Comparison of ENCODE assay signal across 18 cellular contexts in the genomic region with DNA sequence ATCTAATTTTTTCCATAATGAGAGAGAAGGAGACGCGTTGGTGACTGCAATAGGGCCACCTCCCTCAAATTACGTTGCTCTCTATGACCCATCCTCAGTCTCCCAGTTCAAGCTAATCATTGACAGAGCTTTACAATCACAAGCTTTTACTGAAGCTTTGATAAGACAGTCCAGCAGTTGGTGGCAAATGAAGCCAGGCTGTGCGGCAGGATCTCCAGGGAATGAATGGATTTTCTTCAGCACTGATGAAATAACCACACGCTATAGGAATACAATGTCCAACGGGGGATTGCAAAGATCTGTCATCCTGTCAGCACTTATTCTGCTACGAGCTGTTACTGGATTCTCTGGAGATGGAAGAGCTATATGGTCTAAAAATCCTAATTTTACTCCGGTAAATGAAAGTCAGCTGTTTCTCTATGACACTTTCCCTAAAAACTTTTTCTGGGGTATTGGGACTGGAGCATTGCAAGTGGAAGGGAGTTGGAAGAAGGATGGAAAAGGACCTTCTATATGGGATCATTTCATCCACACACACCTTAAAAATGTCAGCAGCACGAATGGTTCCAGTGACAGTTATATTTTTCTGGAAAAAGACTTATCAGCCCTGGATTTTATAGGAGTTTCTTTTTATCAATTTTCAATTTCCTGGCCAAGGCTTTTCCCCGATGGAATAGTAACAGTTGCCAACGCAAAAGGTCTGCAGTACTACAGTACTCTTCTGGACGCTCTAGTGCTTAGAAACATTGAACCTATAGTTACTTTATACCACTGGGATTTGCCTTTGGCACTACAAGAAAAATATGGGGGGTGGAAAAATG. TPM values are rescaled to one million over a fixed set of nuclear protein-coding genes. Genes with fewer than 3 reads are reported as not detected.
DNase-seq lines count a peak whose midpoint lies in the region; ATAC-seq lines count a peak whose summit lies in the region.
"Had no signal": no experiment of that assay in that cellular context is flagged by ENCODE, and none has a peak within 500 bp of the region (broad histone marks: within the 10 kb centered on the region; RNA-seq: fewer than 3 reads in every experiment).

A gene (plus strand): TSS at position 168 of the 821 bp plus-strand sequence. CDS start 20 bp downstream, at position 188.

- no peak within 1 kb of the TSS for H3K27ac Mint-ChIP-seq in T-helper 2 cell treated with Interferon-gamma antibody and Interleukin-4, amounts not matched to agents 5 μg/mL and 100 μg/mL, for 36 hours
- no peak within 1 kb of the TSS for H3K27ac Mint-ChIP-seq in activated T-cell treated with anti-CD3 and anti-CD28 coated beads, Interleukin-2, amount 50 U/mL, for 72 hours
- H3K27ac Mint-ChIP-seq in activated CD8-positive, alpha-beta T cell treated with anti-CD3 and anti-CD28 coated beads, Interleukin-2, amount 10 ng/mL, durations not matched to agents 7 days and 5 days, result no peak within 1 kb of the TSS
- H3K27ac Mint-ChIP-seq: stimulated activated effector memory CD8-positive, alpha-beta T cell treated with anti-CD3 and anti-CD28 coated beads, Interleukin-12 subunit alpha, Interleukin-12 subunit beta, amount 100 ng/mL, for 72 hours had no signal

- ATAC-seq in activated T-cell treated with anti-CD3 and anti-CD28 coated beads, Interleukin-2, amount 50 U/mL, for 72 hours (replicated peaks in 1 of 2), result no peak
- no peak for ATAC-seq in activated CD8-positive, alpha-beta T cell treated with anti-CD3 and anti-CD28 coated beads, Interleukin-2, amount 10 ng/mL, durations not matched to agents 7 days and 5 days
- ATAC-seq: SK-N-SH treated with all-trans-retinoic acid at 6 μM for 48 hours; stimulated activated effector memory CD8-positive, alpha-beta T cell treated with anti-CD3 and anti-CD28 coated beads, Interleukin-12 subunit alpha, Interleukin-12 subunit beta, amount 100 ng/mL, for 72 hours had no signal

- DNase-seq in D341Med (ENCODE audit: low spot score), result peak; percentile 40
- DNase-seq in SK-N-DZ (ENCODE audit: low spot score), result peak; percentile 5
- peak; percentile 28 for DNase-seq in glomerular visceral epithelial cell (ENCODE audit: extremely low spot score)
- peak; percentile 3 for DNase-seq in retina
- DNase-seq in T-helper 2 cell treated with Interferon-gamma antibody and Interleukin-4, amounts not matched to agents 5 μg/mL and 100 μg/mL, for 36 hours (ENCODE audit: low spot score), result no peak
- no peak for DNase-seq in activated T-cell treated with anti-CD3 and anti-CD28 coated beads, Interleukin-2, amount 50 U/mL, for 72 hours
- DNase-seq in DMS 273 treated with DMSO at 0.1 percent for 48 hours (lab: John Stamatoyannopoulos, UW), result no peak
- no peak for DNase-seq in activated CD8-positive, alpha-beta T cell treated with anti-CD3 and anti-CD28 coated beads, Interleukin-2, amount 10 ng/mL, durations not matched to agents 7 days and 5 days
- DNase-seq: activated effector memory CD4-positive, alpha-beta T cell treated with Interleukin-2 at 50 U/mL for 16 hours; anterior cingulate cortex; dermis blood vessel endothelial cell; NCI-H510A treated with DMSO at 0.1 percent for 48 hours; OCI-M1; sigmoid colon had no signal

- no peaks in the 10 kb centered on the region for H3K4me1 Mint-ChIP-seq in T-helper 2 cell treated with Interferon-gamma antibody and Interleukin-4, amounts not matched to agents 5 μg/mL and 100 μg/mL, for 36 hours (ENCODE audit: low read depth)
- no peaks in the 10 kb centered on the region for H3K4me1 Mint-ChIP-seq in activated T-cell treated with anti-CD3 and anti-CD28 coated beads, Interleukin-2, amount 50 U/mL, for 72 hours (ENCODE audit: low read depth)
- no peaks in the 10 kb centered on the region for H3K4me1 Mint-ChIP-seq in activated CD8-positive, alpha-beta T cell treated with anti-CD3 and anti-CD28 coated beads, Interleukin-2, amount 10 ng/mL, durations not matched to agents 7 days and 5 days (ENCODE audit: low read depth)
- H3K4me1 Mint-ChIP-seq: stimulated activated effector memory CD8-positive, alpha-beta T cell treated with anti-CD3 and anti-CD28 coated beads, Interleukin-12 subunit alpha, Interleukin-12 subunit beta, amount 100 ng/mL, for 72 hours had no signal

- no peaks in the 10 kb centered on the region for H3K9me3 Mint-ChIP-seq in T-helper 2 cell treated with Interferon-gamma antibody and Interleukin-4, amounts not matched to agents 5 μg/mL and 100 μg/mL, for 36 hours
- H3K9me3 Mint-ChIP-seq in activated T-cell treated with anti-CD3 and anti-CD28 coated beads, Interleukin-2, amount 50 U/mL, for 72 hours, result no peaks in the 10 kb centered on the region
- no peaks in the 10 kb centered on the region for H3K9me3 Mint-ChIP-seq in activated CD8-positive, alpha-beta T cell treated with anti-CD3 and anti-CD28 coated beads, Interleukin-2, amount 10 ng/mL, durations not matched to agents 7 days and 5 days (ENCODE audit: insufficient read depth)
- H3K9me3 Mint-ChIP-seq: neural crest cell; stimulated activated effector memory CD8-positive, alpha-beta T cell treated with anti-CD3 and anti-CD28 coated beads, Interleukin-12 subunit alpha, Interleukin-12 subunit beta, amount 100 ng/mL, for 72 hours had no signal

- POLR2A ChIA-PET in activated CD8-positive, alpha-beta T cell treated with anti-CD3 and anti-CD28 coated beads, Interleukin-2, amount 10 ng/mL, durations not matched to agents 7 days and 5 days (lab: Charles Lee), result interaction anchor here (0.7 kb wide), 1 partner anchor 52 kb away, joined by 3 read pairs; a partner anchor contains a TSS

- H3K36me3 Mint-ChIP-seq in T-helper 2 cell treated with Interferon-gamma antibody and Interleukin-4, amounts not matched to agents 5 μg/mL and 100 μg/mL, for 36 hours (ENCODE audit: low read depth), result no peaks in the 10 kb centered on the region
- no peaks in the 10 kb centered on the region for H3K36me3 Mint-ChIP-seq in activated T-cell treated with anti-CD3 and anti-CD28 coated beads, Interleukin-2, amount 50 U/mL, for 72 hours (ENCODE audit: insufficient read depth in 2 of 2)
- no peaks in the 10 kb centered on the region for H3K36me3 Mint-ChIP-seq in activated CD8-positive, alpha-beta T cell treated with anti-CD3 and anti-CD28 coated beads, Interleukin-2, amount 10 ng/mL, durations not matched to agents 7 days and 5 days (ENCODE audit: low read depth)
- H3K36me3 Mint-ChIP-seq: stimulated activated effector memory CD8-positive, alpha-beta T cell treated with anti-CD3 and anti-CD28 coated beads, Interleukin-12 subunit alpha, Interleukin-12 subunit beta, amount 100 ng/mL, for 72 hours had no signal

- CTCF ChIA-PET in activated CD8-positive, alpha-beta T cell treated with anti-CD3 and anti-CD28 coated beads, Interleukin-2, amount 10 ng/mL, durations not matched to agents 7 days and 5 days (lab: Charles Lee), result interaction anchor here (0.6 to 1.2 kb wide), 2 partner anchors 41 to 256 kb away, joined by 3 read pairs; no protein-coding TSS in a partner anchor

- no peak within 1 kb of the TSS for H3K4me3 Mint-ChIP-seq in T-helper 2 cell treated with Interferon-gamma antibody and Interleukin-4, amounts not matched to agents 5 μg/mL and 100 μg/mL, for 36 hours
- no peak within 1 kb of the TSS for H3K4me3 Mint-ChIP-seq in activated T-cell treated with anti-CD3 and anti-CD28 coated beads, Interleukin-2, amount 50 U/mL, for 72 hours
- H3K4me3 Mint-ChIP-seq in activated CD8-positive, alpha-beta T cell treated with anti-CD3 and anti-CD28 coated beads, Interleukin-2, amount 10 ng/mL, durations not matched to agents 7 days and 5 days, result no peak within 1 kb of the TSS
- H3K4me3 Mint-ChIP-seq: neural crest cell; stimulated activated effector memory CD8-positive, alpha-beta T cell treated with anti-CD3 and anti-CD28 coated beads, Interleukin-12 subunit alpha, Interleukin-12 subunit beta, amount 100 ng/mL, for 72 hours had no signal

- peaks cover 9% of the 10 kb centered on the region for H3K27me3 Mint-ChIP-seq in T-helper 2 cell treated with Interferon-gamma antibody and Interleukin-4, amounts not matched to agents 5 μg/mL and 100 μg/mL, for 36 hours (ENCODE audit: low read depth)
- no peaks in the 10 kb centered on the region for H3K27me3 Mint-ChIP-seq in activated T-cell treated with anti-CD3 and anti-CD28 coated beads, Interleukin-2, amount 50 U/mL, for 72 hours (ENCODE audit: low read depth)
- peaks cover 5% of the 10 kb centered on the region for H3K27me3 Mint-ChIP-seq in activated CD8-positive, alpha-beta T cell treated with anti-CD3 and anti-CD28 coated beads, Interleukin-2, amount 10 ng/mL, durations not matched to agents 7 days and 5 days (ENCODE audit: low read depth)

RNA-seq across cellular contexts. Expression of the gene that starts here (rescaled TPM):
- not detected in 2 replicates for polyA plus RNA-seq in SK-N-DZ (2014; cell fraction: cytosol; rRNA removed)
- polyA plus RNA-seq in SK-N-DZ (2014; cell fraction: nucleus; rRNA removed), result not detected in 2 replicates
- not detected for total RNA-seq in activated T-cell treated with anti-CD3 and anti-CD28 coated beads, Interleukin-2, amount 50 U/mL, for 72 hours
- not detected for total RNA-seq in activated CD8-positive, alpha-beta T cell treated with anti-CD3 and anti-CD28 coated beads, Interleukin-2, amount 10 ng/mL, durations not matched to agents 7 days and 5 days
- total RNA-seq: activated CD8-positive, alpha-beta memory T cell treated with anti-CD3 and anti-CD28 coated beads for 36 hours; dermis blood vessel endothelial cell; neural crest cell had no signal

Comparison
In these comparisons a context has a peak if more than half of its experiments do, and no peak if none do; other contexts are left out.
1. DNase-seq: peak in D341Med (single experiment), SK-N-DZ (single experiment), glomerular visceral epithelial cell (single experiment) and retina (single experiment); none in T-helper 2 cell treated with Interferon-gamma antibody and Interleukin-4, amounts not matched to agents 5 μg/mL and 100 μg/mL, for 36 hours (single experiment), activated T-cell treated with anti-CD3 and anti-CD28 coated beads, Interleukin-2, amount 50 U/mL, for 72 hours (0 of 2), DMS 273 treated with DMSO at 0.1 percent for 48 hours (single experiment) and activated CD8-positive, alpha-beta T cell treated with anti-CD3 and anti-CD28 coated beads, Interleukin-2, amount 10 ng/mL, durations not matched to agents 7 days and 5 days (single experiment).